Comparison of ENCODE assay signal across 8 cellular contexts in the genomic region with DNA sequence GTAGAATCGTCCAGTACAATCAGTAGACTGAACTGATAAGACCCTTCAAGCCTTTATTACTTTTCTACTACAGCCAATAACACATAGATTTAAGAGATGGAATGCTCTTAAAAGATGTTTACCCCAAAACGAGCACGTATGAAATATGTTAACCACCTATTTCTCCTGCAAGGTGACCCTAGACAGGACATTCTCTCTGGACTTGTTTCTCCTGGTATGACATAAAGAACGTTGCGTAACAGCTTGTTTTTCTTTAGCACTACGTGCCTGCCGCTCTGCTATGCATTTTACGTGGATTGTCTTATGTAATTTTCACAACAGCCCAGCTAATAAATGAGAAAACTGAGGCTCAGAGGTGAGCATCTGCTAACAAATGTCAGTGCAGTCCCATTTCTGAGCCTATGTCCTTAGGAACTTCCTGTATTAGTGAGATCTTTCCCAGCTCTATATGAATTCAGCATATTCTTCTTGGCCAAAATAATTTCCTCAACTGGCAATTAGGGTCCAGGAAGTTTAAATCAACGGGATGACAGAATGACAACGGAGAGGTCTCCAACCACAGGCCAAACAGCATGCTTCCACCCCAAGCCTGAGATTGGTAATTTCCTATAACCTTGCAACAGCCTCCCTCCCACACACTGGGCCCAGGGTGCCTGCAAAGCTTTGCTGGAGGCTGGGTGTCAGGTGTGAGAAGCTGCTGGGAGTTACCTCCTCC. TPM values are rescaled to one million over a fixed set of nuclear protein-coding genes. Genes with fewer than 3 reads are reported as not detected.
A peak's percentile ranks its signal among the peaks of the same experiment; 100 is the strongest.
DNase-seq lines count a peak whose midpoint lies in the region; ATAC-seq and TF ChIP-seq lines count a peak whose summit lies in the region.

No MANE protein-coding gene starts in this region.

- no peaks in the 10 kb centered on the region for H3K9me3 ChIP-seq in Loucy (ENCODE audit: insufficient read depth, low read depth, low read length)

- H3K4me2 ChIP-seq in Loucy (ENCODE audit: low read depth, low read length, poor library complexity, severe bottlenecking) = peak overlapping the region; percentile 98

- no peaks in the 10 kb centered on the region for H3K9me2 ChIP-seq in Loucy (replicated peaks; ENCODE audit: low read depth, low read length)

- H2AFZ ChIP-seq in Loucy (ENCODE audit: low read length) = no peak overlapping the region

- peaks cover 2% of the 10 kb centered on the region; the same call in 1 of the 2 replicates for H3F3A ChIP-seq in Loucy (ENCODE audit: low read depth)

- peaks cover 40% of the 10 kb centered on the region for H3K4me1 ChIP-seq in Loucy (ENCODE audit: insufficient read depth, low read length, poor library complexity, severe bottlenecking)

- no peaks in the 10 kb centered on the region for H3K27me3 Mint-ChIP-seq in activated T-cell treated with anti-CD3 and anti-CD28 coated beads, Interleukin-2, amount 50 U/mL, for 72 hours (ENCODE audit: low read depth)
- no peaks in the 10 kb centered on the region for H3K27me3 Mint-ChIP-seq in stimulated activated memory B cell treated with anti-CD40 and anti-IgM and Interleukin-4, amounts not matched to agents 10 μg/mL and 1 μg/mL and 100 μg/mL, for 72 hours

- ATAC-seq in activated T-cell treated with anti-CD3 and anti-CD28 coated beads, Interleukin-2, amount 50 U/mL, for 72 hours (replicated peaks in 1 of 2) = no peak
- no peak for ATAC-seq in stimulated activated memory B cell treated with anti-CD40 and anti-IgM and Interleukin-4, amounts not matched to agents 10 μg/mL and 1 μg/mL and 100 μg/mL, for 72 hours

- peaks cover 66% of the 10 kb centered on the region for H3K4me1 Mint-ChIP-seq in activated T-cell treated with anti-CD3 and anti-CD28 coated beads, Interleukin-2, amount 50 U/mL, for 72 hours (ENCODE audit: low read depth)
- H3K4me1 Mint-ChIP-seq in stimulated activated memory B cell treated with anti-CD40 and anti-IgM and Interleukin-4, amounts not matched to agents 10 μg/mL and 1 μg/mL and 100 μg/mL, for 72 hours = peaks cover 73% of the 10 kb centered on the region

- peak overlapping the region; percentile 46 for H3K9ac ChIP-seq in Loucy (ENCODE audit: low read depth, low read length, poor library complexity, severe bottlenecking)

- peaks cover 41% of the 10 kb centered on the region for H3K79me2 ChIP-seq in Loucy (ENCODE audit: insufficient read depth, low read length)

- peak overlapping the region; percentile 96 to 97 for H3K4me3 Mint-ChIP-seq in activated T-cell treated with anti-CD3 and anti-CD28 coated beads, Interleukin-2, amount 50 U/mL, for 72 hours
- peak overlapping the region; percentile 95 for H3K4me3 Mint-ChIP-seq in stimulated activated memory B cell treated with anti-CD40 and anti-IgM and Interleukin-4, amounts not matched to agents 10 μg/mL and 1 μg/mL and 100 μg/mL, for 72 hours

- H3K9me3 Mint-ChIP-seq in activated T-cell treated with anti-CD3 and anti-CD28 coated beads, Interleukin-2, amount 50 U/mL, for 72 hours = no peaks in the 10 kb centered on the region
- H3K9me3 Mint-ChIP-seq in stimulated activated memory B cell treated with anti-CD40 and anti-IgM and Interleukin-4, amounts not matched to agents 10 μg/mL and 1 μg/mL and 100 μg/mL, for 72 hours = no peaks in the 10 kb centered on the region

- peaks cover 31% of the 10 kb centered on the region; the same call in 1 of the 2 replicates for H3K36me3 ChIP-seq in Loucy (ENCODE audit: insufficient read depth, low read length)
- H3K36me3 ChIP-seq in kidney epithelial cell (ENCODE audit: control insufficient read depth, insufficient read depth, low read length) = peaks cover 3% of the 10 kb centered on the region

- H3K27ac Mint-ChIP-seq in activated T-cell treated with anti-CD3 and anti-CD28 coated beads, Interleukin-2, amount 50 U/mL, for 72 hours = peak overlapping the region; percentile 98
- H3K27ac Mint-ChIP-seq in stimulated activated memory B cell treated with anti-CD40 and anti-IgM and Interleukin-4, amounts not matched to agents 10 μg/mL and 1 μg/mL and 100 μg/mL, for 72 hours = peak overlapping the region; percentile 40

- H3K4me3 ChIP-seq in Loucy (ENCODE audit: low read length, poor library complexity, severe bottlenecking) (peak overlapping the region; percentile 99), kidney epithelial cell (ENCODE audit: low read depth, low read length) (peak overlapping the region; percentile 8)

- TF ChIP-seq CTCF in Loucy (conservative IDR thresholded peaks at IDR 0.05; ENCODE audit: low read length) = no peak
- no peak for TF ChIP-seq CTCF in kidney epithelial cell (IDR thresholded peaks at IDR 0.05; ENCODE audit: insufficient read depth, low read length, poor library complexity, severe bottlenecking)

- H4K20me1 ChIP-seq in Loucy (ENCODE audit: insufficient read depth, low read length, poor library complexity, severe bottlenecking) = peaks cover 32% of the 10 kb centered on the region

- DNase-seq in activated T-cell treated with anti-CD3 and anti-CD28 coated beads, Interleukin-2, amount 50 U/mL, for 72 hours = peak; percentile 64 to 70
- DNase-seq in kidney epithelial cell (ENCODE audit: low read depth) = no peak
- DNase-seq in COR-L47 (lab: John Stamatoyannopoulos, UW) = no peak
- no peak for DNase-seq in NCI-H187 treated with DMSO at 0.1 percent for 48 hours (lab: John Stamatoyannopoulos, UW)
- no peak for DNase-seq in OCI-M1 (lab: John Stamatoyannopoulos, UW)
- DNase-seq in glomerular visceral epithelial cell (ENCODE audit: extremely low spot score) = no peak

- H3K27me3 ChIP-seq in Loucy (ENCODE audit: insufficient read depth, low read length, poor library complexity, severe bottlenecking) (no peaks in the 10 kb centered on the region), kidney epithelial cell (ENCODE audit: control insufficient read depth, insufficient read depth, low read length) (no peaks in the 10 kb centered on the region)

- H3K36me3 Mint-ChIP-seq in activated T-cell treated with anti-CD3 and anti-CD28 coated beads, Interleukin-2, amount 50 U/mL, for 72 hours (ENCODE audit: insufficient read depth in 2 of 2) = peaks cover 35 to 48% of the 10 kb centered on the region in 2 donors
- H3K36me3 Mint-ChIP-seq in stimulated activated memory B cell treated with anti-CD40 and anti-IgM and Interleukin-4, amounts not matched to agents 10 μg/mL and 1 μg/mL and 100 μg/mL, for 72 hours = peaks cover 41% of the 10 kb centered on the region

RNA-seq across cellular contexts. Expression of gene NFKBIA, which starts 3.7 kb away (rescaled TPM):
- total RNA-seq in activated T-cell treated with anti-CD3 and anti-CD28 coated beads, Interleukin-2, amount 50 U/mL, for 72 hours = 100 to 1,000 TPM; 391 to 596 TPM
- 196 and 240 TPM in 2 replicates for total RNA-seq in kidney epithelial cell

Comparison
In these comparisons a context has a peak if more than half of its experiments do, and no peak if none do; other contexts are left out.
1. DNase-seq: peak in activated T-cell treated with anti-CD3 and anti-CD28 coated beads, Interleukin-2, amount 50 U/mL, for 72 hours (2 of 2); none in kidney epithelial cell (single experiment), COR-L47 (single experiment), NCI-H187 treated with DMSO at 0.1 percent for 48 hours (single experiment), OCI-M1 (single experiment) and glomerular visceral epithelial cell (single experiment).